ENCODE assay signal across 8 cellular contexts in the genomic region with DNA sequence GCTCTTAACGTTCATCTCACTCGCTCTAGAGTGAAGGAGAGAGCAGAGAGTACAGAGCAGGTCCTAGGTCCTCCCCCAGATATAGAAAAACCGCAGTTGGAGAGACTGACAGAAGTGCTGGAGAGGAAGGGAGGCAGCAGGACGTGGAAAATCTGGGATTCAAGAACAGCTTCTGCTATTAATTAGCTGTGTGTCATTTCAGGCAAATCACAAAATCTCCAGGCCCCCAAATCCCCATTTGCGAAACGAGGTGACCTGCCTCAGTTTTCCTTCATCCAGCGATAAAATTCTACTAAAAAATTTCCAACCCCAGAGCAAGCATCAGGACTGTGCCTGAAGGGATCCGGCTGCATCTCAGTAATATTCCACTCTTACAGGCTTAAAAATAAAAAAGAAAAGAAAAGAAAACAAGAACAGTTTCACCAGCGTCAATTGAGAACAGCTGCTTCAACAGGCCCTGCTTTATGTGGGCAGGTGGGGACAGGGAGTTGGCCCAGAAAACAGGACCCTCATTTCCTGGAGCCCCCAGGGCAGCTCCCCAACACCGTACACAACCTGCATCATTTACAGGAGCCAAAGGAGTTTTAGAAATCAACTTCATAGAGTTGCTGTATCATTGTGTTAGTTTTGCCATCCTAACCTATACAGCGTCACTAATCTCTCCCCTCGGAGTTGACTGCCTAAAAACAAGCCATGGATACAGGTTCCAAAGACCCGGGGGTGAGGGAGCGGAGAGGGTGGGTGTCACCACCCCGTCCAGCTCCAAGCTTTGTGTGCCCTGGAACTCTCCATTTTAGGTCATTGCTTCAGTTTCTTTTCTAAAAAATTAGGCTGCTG. TPM values are rescaled to one million over a fixed set of nuclear protein-coding genes. Genes with fewer than 3 reads are reported as not detected.
DNase-seq lines count a peak whose midpoint lies in the region; ATAC-seq and TF ChIP-seq lines count a peak whose summit lies in the region.

No MANE protein-coding gene starts in this region.

- H3K4me2 ChIP-seq in DND-41 (ENCODE audit: insufficient read depth, low read length) (peak overlapping the region; percentile 64), SU-DHL-6 (ENCODE audit: low read depth, low read length, poor library complexity, severe bottlenecking) (peak overlapping the region; percentile 56)

- peaks cover 22% of the 10 kb centered on the region for H4K20me1 ChIP-seq in DND-41 (ENCODE audit: insufficient read depth, low read length)
- peaks cover 15% of the 10 kb centered on the region for H4K20me1 ChIP-seq in SU-DHL-6 (ENCODE audit: low read depth, low read length)

- no peaks in the 10 kb centered on the region for H3K9me2 ChIP-seq in SU-DHL-6 (replicated peaks; ENCODE audit: insufficient read depth, low read length)

- no peak for TF ChIP-seq CTCF in DND-41 (IDR thresholded peaks at IDR 0.05; ENCODE audit: borderline replicate concordance, extremely low read depth, low read length, poor library complexity, severe bottlenecking)
- no peak for TF ChIP-seq CTCF in SU-DHL-6 (IDR thresholded peaks at IDR 0.05; ENCODE audit: insufficient read depth, low read length, poor library complexity, severe bottlenecking)
- no peak for TF ChIP-seq CTCF in sigmoid colon (IDR thresholded peaks at IDR 0.05)

- H3F3A ChIP-seq in SU-DHL-6 (ENCODE audit: insufficient read depth): peaks cover 48% of the 10 kb centered on the region

- peak in 1 of 2 donors; percentile 47 for TF ChIP-seq POLR2A in sigmoid colon (IDR thresholded peaks at IDR 0.05)

- H3K9me3 ChIP-seq in DND-41 (ENCODE audit: insufficient read depth, low read length, severe bottlenecking) (peaks cover 2% of the 10 kb centered on the region), SU-DHL-6 (ENCODE audit: insufficient read depth, low read length) (no peaks in the 10 kb centered on the region), sigmoid colon (no peaks in the 10 kb centered on the region)

- H3K9ac ChIP-seq in DND-41 (ENCODE audit: low read depth, low read length) (peak overlapping the region; percentile 66), SU-DHL-6 (ENCODE audit: low read length) (peak overlapping the region; percentile 46)

- DNase-seq in DND-41: peak; percentile 65
- DNase-seq in foreskin melanocyte: peak; percentile 35
- DNase-seq in sigmoid colon: peak; percentile 76
- DNase-seq in NCI-H2196 (lab: John Stamatoyannopoulos, UW; ENCODE audit: unreplicated experiment): no peak

- no peaks in the 10 kb centered on the region for H3K27me3 ChIP-seq in DND-41 (ENCODE audit: insufficient read depth, low read length, poor library complexity)
- H3K27me3 ChIP-seq in SU-DHL-6 (ENCODE audit: low read length): no peaks in the 10 kb centered on the region
- H3K27me3 ChIP-seq in sigmoid colon: no peaks in the 10 kb centered on the region

- H2AFZ ChIP-seq in DND-41 (ENCODE audit: low read depth, low read length) (peak overlapping the region; percentile 23), SU-DHL-6 (ENCODE audit: low read depth, low read length, severe bottlenecking) (peak overlapping the region; percentile 1)

- peak; percentile 29 for ATAC-seq in DND-41 (ENCODE audit: insufficient read depth, low read depth)
- peak; percentile 0 for ATAC-seq in HG02798 (IDR thresholded peaks at IDR 0.05; ENCODE audit: poor library complexity, unreplicated experiment)
- ATAC-seq in GM21529 (IDR thresholded peaks at IDR 0.05; ENCODE audit: unreplicated experiment): no peak
- no peak for ATAC-seq in HG02840 (IDR thresholded peaks at IDR 0.05; ENCODE audit: low FRiP score, unreplicated experiment)

- H3K79me2 ChIP-seq in DND-41 (ENCODE audit: insufficient read depth, low read length) (peaks cover 60% of the 10 kb centered on the region), SU-DHL-6 (ENCODE audit: insufficient read depth, low read length) (peaks cover 27% of the 10 kb centered on the region)

- peak overlapping the region; percentile 94 for H3K27ac ChIP-seq in DND-41 (ENCODE audit: low read length)
- H3K27ac ChIP-seq in SU-DHL-6 (ENCODE audit: low read depth, low read length): peak overlapping the region; percentile 80
- H3K27ac ChIP-seq in sigmoid colon: peak overlapping the region; percentile 92 to 100 (median 97)

- intact Hi-C loops in sigmoid colon (cut with DNase I): loop anchor here (1.0 kb wide), 2 partner anchors 19 to 77 kb away; no protein-coding TSS in a partner anchor

- 37 to 39% methylated on average over 15 of the region's 15 CpGs for WGBS in sigmoid colon, 2 donors

- H3K4me3 ChIP-seq in DND-41 (ENCODE audit: low read depth in 1 of 2, low read length in 2 of 2) (peak overlapping the region; percentile 5 to 52; a peak in 3 of 4 replicates), SU-DHL-6 (ENCODE audit: insufficient read depth, low read length, poor library complexity, severe bottlenecking) (peak overlapping the region; percentile 13), sigmoid colon (peak overlapping the region; percentile 16 to 73 (median 35))

- TF ChIP-seq EP300 in sigmoid colon (IDR thresholded peaks at IDR 0.05): no peak

- peaks cover 16% of the 10 kb centered on the region for H3K4me1 ChIP-seq in DND-41 (ENCODE audit: insufficient read depth, low read length)
- peaks cover 4 to 56% (median 55%) of the 10 kb centered on the region in 4 donors for H3K4me1 ChIP-seq in sigmoid colon

- peaks cover 20% of the 10 kb centered on the region for H3K36me3 ChIP-seq in DND-41 (ENCODE audit: insufficient read depth, low read length)
- peaks cover 26% of the 10 kb centered on the region for H3K36me3 ChIP-seq in SU-DHL-6 (ENCODE audit: low read length)
- peaks cover 3 to 13% (median 7%) of the 10 kb centered on the region in 4 donors for H3K36me3 ChIP-seq in sigmoid colon

RNA-seq across cellular contexts. Expression of a gene that starts 2.3 kb away (rescaled TPM):
- over 10,000 TPM; 10,511 to 32,672 (median 12,130) TPM for total RNA-seq in sigmoid colon
- polyA plus RNA-seq in sigmoid colon: 1,000 to 10,000 TPM in 1 of 3 donors, 100 to 1,000 TPM in 1, 1 to 10 TPM in 1; 6.6 to 1,968 (median 374) TPM

RNA-seq across cellular contexts. Expression of a gene that starts 28.4 kb away (rescaled TPM):
- total RNA-seq in sigmoid colon: 100 to 1,000 TPM in 1 of 4 donors, 10 to 100 TPM in 3; 67.1 to 100 (median 77.7) TPM
- polyA plus RNA-seq in sigmoid colon: 10 to 100 TPM; 57.3 to 66.1 (median 61.7) TPM

Comparison
In these comparisons a context has a peak if more than half of its experiments do, and no peak if none do; other contexts are left out.
1. ATAC-seq: peak in DND-41 (single experiment) and HG02798 (single experiment); none in GM21529 (single experiment) and HG02840 (single experiment).
2. Peak in every context shown above with its lines, with median percentiles within 50 percentile points of each other: H3K27ac ChIP-seq and H3K4me3 ChIP-seq.